12 cellular contexts compared by ENCODE assay signal in genomic region chr6:39021779-39022178, GRCh38. TPM values are rescaled to one million over a fixed set of nuclear protein-coding genes. Genes with fewer than 3 reads are reported as not detected.
"Had no signal": no experiment of that assay in that cellular context is flagged by ENCODE, and none has a peak within 500 bp of the region (broad histone marks: within the 10 kb centered on the region; RNA-seq: fewer than 3 reads in every experiment).

No MANE protein-coding gene starts in this region.

- H3K27ac ChIP-seq: GM23248, HL-60 had no signal

- H2AFZ ChIP-seq: GM23248 had no signal

- H3K4me1 ChIP-seq: HAP-1 had no signal

- H3K36me3 ChIP-seq: HAP-1 had no signal

- DNase-seq: GM23248, GOT3, H7, HFFc6, IMR-90, KG1 had no signal

- H3K9ac ChIP-seq: GM23248 had no signal

- H3K4me3 ChIP-seq: GM23248, HAP-1, K562 had no signal

- FAIRE-seq: K562 had no signal

- H3K9me3 ChIP-seq: HAP-1 had no signal

- ATAC-seq: HCT116, K562 had no signal

RNA-seq across cellular contexts. Expression of gene GLP1R, which starts 26.8 kb away (rescaled TPM):
- total RNA-seq: GM23248, H4, HFFc6, HT1080, IMR-90, K562 had no signal
- polyA plus RNA-seq: GM23248, IMR-90, K562 had no signal
